Comparison of ENCODE assay signal across 10 cellular contexts in genomic region chr19:39083599-39083982, GRCh38. TPM values are rescaled to one million over a fixed set of nuclear protein-coding genes. Genes with fewer than 3 reads are reported as not detected.
DNase-seq lines count a peak whose midpoint lies in the region; ATAC-seq and TF ChIP-seq lines count a peak whose summit lies in the region.
"Had no signal": no experiment of that assay in that cellular context is flagged by ENCODE, and none has a peak within 500 bp of the region (broad histone marks: within the 10 kb centered on the region; RNA-seq: fewer than 3 reads in every experiment).

No MANE protein-coding gene starts in this region.

- no peaks in the 10 kb centered on the region for H3K36me3 ChIP-seq in lower lobe of right lung
- H3K36me3 ChIP-seq: neutrophil had no signal

- H3K27me3 ChIP-seq in lower lobe of right lung (ENCODE audit: low read depth): peaks cover 87% of the 10 kb centered on the region

- no peak for DNase-seq in activated naive CD4-positive, alpha-beta T cell treated with anti-CD3 and anti-CD28 coated beads, Interleukin-2, amount 50 U/mL, for 16 hours
- DNase-seq in cardiac fibroblast (ENCODE audit: low read depth in 2 of 2) (no peak), lower lobe of right lung (no peak), AML-193 (lab: John Stamatoyannopoulos, UW) (no peak), HT-29 (ENCODE audit: low spot score) (no peak)
- no peak for DNase-seq in stimulated activated naive CD4-positive, alpha-beta T cell treated with Interleukin-2 at 50 U/mL for 16 hours (lab: John Stamatoyannopoulos, UW)

- TF ChIP-seq CTCF in cardiac fibroblast (IDR thresholded peaks at IDR 0.05; ENCODE audit: low read depth, low read length): no peak
- no peak for TF ChIP-seq CTCF in lower lobe of right lung (IDR thresholded peaks at IDR 0.05)

- H3K9me3 ChIP-seq in lower lobe of right lung: no peaks in the 10 kb centered on the region
- H3K9me3 ChIP-seq: neutrophil had no signal

- no peak for ATAC-seq in lower lobe of right lung
- ATAC-seq in HG02759 (IDR thresholded peaks at IDR 0.05; ENCODE audit: unreplicated experiment): no peak

- no peaks in the 10 kb centered on the region for H3K9me3 Mint-ChIP-seq in activated naive CD4-positive, alpha-beta T cell treated with anti-CD3 and anti-CD28 coated beads, Interleukin-2, amount 50 U/mL, for 24 hours

- no peak overlapping the region for H3K27ac Mint-ChIP-seq in activated naive CD4-positive, alpha-beta T cell treated with anti-CD3 and anti-CD28 coated beads, Interleukin-2, amount 50 U/mL, for 24 hours

- intact Hi-C loops in lower lobe of right lung (cut with DNase I): no loop called here

- H3K4me1 Mint-ChIP-seq in activated naive CD4-positive, alpha-beta T cell treated with anti-CD3 and anti-CD28 coated beads, Interleukin-2, amount 50 U/mL, for 24 hours: peaks cover 10% of the 10 kb centered on the region

- no peak overlapping the region for H3K27ac ChIP-seq in lower lobe of right lung
- H3K27ac ChIP-seq: C4-2B, neutrophil had no signal

- H3K4me3 ChIP-seq in cardiac fibroblast (replicated peaks in 1 of 2; ENCODE audit: low read depth in 2 of 2, low read length in 2 of 2) (peak overlapping the region; percentile 19 to 48), lower lobe of right lung (peak overlapping the region; percentile 33)

- H3K36me3 Mint-ChIP-seq in activated naive CD4-positive, alpha-beta T cell treated with anti-CD3 and anti-CD28 coated beads, Interleukin-2, amount 50 U/mL, for 24 hours: no peaks in the 10 kb centered on the region

- peaks cover 17% of the 10 kb centered on the region for H3K4me1 ChIP-seq in lower lobe of right lung

- H3K27me3 Mint-ChIP-seq in activated naive CD4-positive, alpha-beta T cell treated with anti-CD3 and anti-CD28 coated beads, Interleukin-2, amount 50 U/mL, for 24 hours: peaks cover 27% of the 10 kb centered on the region

- H3K4me3 Mint-ChIP-seq in activated naive CD4-positive, alpha-beta T cell treated with anti-CD3 and anti-CD28 coated beads, Interleukin-2, amount 50 U/mL, for 24 hours: peak overlapping the region; percentile 79

RNA-seq across cellular contexts. Expression of gene ACP7, which starts 0.6 kb away (rescaled TPM):
- total RNA-seq in lower lobe of right lung: not detected
- not detected in 2 replicates for total RNA-seq in HT-29 (2014; rRNA removed; shearing (Covaris generic))

RNA-seq across cellular contexts. Expression of gene PAK4, which starts 42.0 kb away (rescaled TPM):
- total RNA-seq in lower lobe of right lung: 73.0 TPM
- total RNA-seq in HT-29 (2014; rRNA removed; shearing (Covaris generic)): 42.3 and 46.5 TPM in 2 replicates

RNA-seq across cellular contexts. Expression of gene FBXO27, which starts 51.2 kb away (rescaled TPM):
- total RNA-seq in lower lobe of right lung: 6.4 TPM
- total RNA-seq in HT-29 (2014; rRNA removed; shearing (Covaris generic)): not detected in 2 replicates
